In genomic region chr15:76987276-76987675, GRCh38 we compare ENCODE assay signal across 1 cellular context.
TF ChIP-seq lines count a peak whose summit lies in the region.

No MANE protein-coding gene starts in this region.

TF ChIP-seq in GM12878, 131 proteins besides CTCF, POLR2A, EP300 and RAD21:
- TF ChIP-seq CEBPB (IDR thresholded peaks at IDR 0.05; ENCODE audit: borderline replicate concordance in 1 of 2, low read depth in 2 of 2, low read length in 2 of 2) (no peak), STAT3 (IDR thresholded peaks at IDR 0.05; ENCODE audit: low read depth, low read length) (no peak), MTA2 (IDR thresholded peaks at IDR 0.05; ENCODE audit: low read depth) (no peak), CBX3 (IDR thresholded peaks at IDR 0.05; ENCODE audit: borderline replicate concordance, low read depth) (no peak), PBX3 (IDR thresholded peaks at IDR 0.05; ENCODE audit: insufficient replicate concordance, low read depth, low read length) (no peak), ZBTB4 (CRISPR knock-in tag; IDR thresholded peaks at IDR 0.05) (no peak)
